In the genomic region with DNA sequence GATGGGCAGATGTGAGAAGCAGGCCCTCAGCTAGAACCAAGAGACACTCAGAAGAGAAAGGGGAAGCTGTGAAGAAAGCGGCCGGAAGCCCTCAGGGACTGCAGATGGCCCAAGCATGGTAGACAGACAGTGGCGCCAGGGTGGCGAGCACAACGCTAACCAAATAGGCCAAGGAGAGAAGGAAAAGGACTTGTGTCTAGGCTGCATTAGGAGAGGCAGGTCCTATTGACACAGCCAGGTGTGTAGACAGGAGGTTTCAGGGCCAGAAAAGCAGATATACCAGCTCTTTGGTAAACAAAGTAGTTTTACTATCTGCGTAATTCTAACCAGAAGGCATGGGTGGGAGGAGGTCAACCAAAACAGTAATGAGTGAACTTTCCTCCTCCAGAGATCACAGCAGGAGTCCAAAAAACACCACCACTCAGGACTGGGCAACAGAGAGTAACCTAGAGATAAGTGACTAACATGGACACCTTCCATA, we compare ENCODE assay signal across 16 cellular contexts. TPM values are rescaled to one million over a fixed set of nuclear protein-coding genes. Genes with fewer than 3 reads are reported as not detected.
DNase-seq lines count a peak whose midpoint lies in the region; ATAC-seq, FAIRE-seq and TF ChIP-seq lines count a peak whose summit lies in the region.
"Had no signal": no experiment of that assay in that cellular context is flagged by ENCODE, and none has a peak within 500 bp of the region (broad histone marks: within the 10 kb centered on the region; RNA-seq: fewer than 3 reads in every experiment).

No MANE protein-coding gene starts in this region.

- peak; percentile 68 to 84 (median 80) for ATAC-seq in pancreas
- ATAC-seq in stimulated activated effector memory CD8-positive, alpha-beta T cell treated with anti-CD3 and anti-CD28 coated beads, Interleukin-12 subunit alpha, Interleukin-12 subunit beta, amount 100 ng/mL, for 72 hours = no peak
- ATAC-seq: activated T-cell treated with anti-CD3 and anti-CD28 coated beads, Interleukin-2, amount 50 U/mL, for 4 hours had no signal

- H3K27ac ChIP-seq in pancreas = peak overlapping the region in 2 of 4 donors; percentile 1 to 51
- no peak overlapping the region for H3K27ac ChIP-seq in smooth muscle cell (ENCODE audit: low read depth)
- H3K27ac ChIP-seq: coronary artery, skin epidermis had no signal

- H3K9me3 ChIP-seq in pancreas (no peaks in the 10 kb centered on the region), smooth muscle cell (replicated peaks; ENCODE audit: low read depth) (no peaks in the 10 kb centered on the region)
- H3K9me3 ChIP-seq: MG63, thoracic aorta had no signal

- no peaks in the 10 kb centered on the region for H3F3A ChIP-seq in smooth muscle cell (ENCODE audit: low read depth)

- H3K4me1 Mint-ChIP-seq in dendritic cell treated with granulocyte-macrophage colony-stimulating factor and Interleukin-4, amounts not matched to agents 40 ng/mL and 50 ng/mL, for 4 days (ENCODE audit: low read depth) = peaks cover 11% of the 10 kb centered on the region
- H3K4me1 Mint-ChIP-seq in stimulated activated effector memory CD8-positive, alpha-beta T cell treated with anti-CD3 and anti-CD28 coated beads, Interleukin-12 subunit alpha, Interleukin-12 subunit beta, amount 100 ng/mL, for 72 hours = peaks cover 8% of the 10 kb centered on the region

- H3K4me3 ChIP-seq in NB4 (ENCODE audit: low read depth, low read length) (no peak overlapping the region), pancreas (no peak overlapping the region), smooth muscle cell (no peak overlapping the region)
- H3K4me3 ChIP-seq: coronary artery, MG63, skin epidermis, thoracic aorta had no signal

- no peak for FAIRE-seq in pancreas (lab: Jason Lieb, UNC)

- no peaks in the 10 kb centered on the region for H3K27me3 ChIP-seq in pancreas
- peaks cover 8% of the 10 kb centered on the region for H3K27me3 ChIP-seq in smooth muscle cell (ENCODE audit: low read depth)
- H3K27me3 ChIP-seq: MG63 had no signal

- no peaks in the 10 kb centered on the region for H3K79me2 ChIP-seq in smooth muscle cell (ENCODE audit: low read depth)

- peaks cover 2% of the 10 kb centered on the region for H3K9me3 Mint-ChIP-seq in dendritic cell treated with granulocyte-macrophage colony-stimulating factor and Interleukin-4, amounts not matched to agents 40 ng/mL and 50 ng/mL, for 4 days
- no peaks in the 10 kb centered on the region for H3K9me3 Mint-ChIP-seq in stimulated activated effector memory CD8-positive, alpha-beta T cell treated with anti-CD3 and anti-CD28 coated beads, Interleukin-12 subunit alpha, Interleukin-12 subunit beta, amount 100 ng/mL, for 72 hours
- H3K9me3 Mint-ChIP-seq: activated T-cell treated with anti-CD3 and anti-CD28 coated beads, Interleukin-2, amount 50 U/mL, for 4 hours had no signal

- H3K27ac Mint-ChIP-seq in dendritic cell treated with granulocyte-macrophage colony-stimulating factor and Interleukin-4, amounts not matched to agents 40 ng/mL and 50 ng/mL, for 4 days = peak overlapping the region; percentile 70
- no peak overlapping the region for H3K27ac Mint-ChIP-seq in stimulated activated effector memory CD8-positive, alpha-beta T cell treated with anti-CD3 and anti-CD28 coated beads, Interleukin-12 subunit alpha, Interleukin-12 subunit beta, amount 100 ng/mL, for 72 hours

- H4K20me1 ChIP-seq in smooth muscle cell (ENCODE audit: low read depth) = no peaks in the 10 kb centered on the region

- H3K4me1 ChIP-seq in pancreas = peaks cover 22 to 45% (median 40%) of the 10 kb centered on the region in 3 donors
- H3K4me1 ChIP-seq in smooth muscle cell (ENCODE audit: low read depth) = no peaks in the 10 kb centered on the region

- no peak for TF ChIP-seq POLR2A in NB4 (IDR thresholded peaks at IDR 0.05; ENCODE audit: extremely low read depth, insufficient read length)

- H3K4me2 ChIP-seq in smooth muscle cell = no peak overlapping the region

- H3K36me3 ChIP-seq in pancreas = no peaks in the 10 kb centered on the region
- no peaks in the 10 kb centered on the region for H3K36me3 ChIP-seq in smooth muscle cell (ENCODE audit: low read depth)
- H3K36me3 ChIP-seq: MG63 had no signal

- intact Hi-C loops in dendritic cell treated with granulocyte-macrophage colony-stimulating factor and Interleukin-4, amounts not matched to agents 40 ng/mL and 50 ng/mL, for 4 days (cut with micrococcal nuclease) = no loop called here
- intact Hi-C loops in pancreas (cut with DNase I) = no loop called here

- H3K9ac ChIP-seq in smooth muscle cell (ENCODE audit: low read depth) = no peak overlapping the region

- H3K4me3 Mint-ChIP-seq in dendritic cell treated with granulocyte-macrophage colony-stimulating factor and Interleukin-4, amounts not matched to agents 40 ng/mL and 50 ng/mL, for 4 days = no peak overlapping the region
- H3K4me3 Mint-ChIP-seq in stimulated activated effector memory CD8-positive, alpha-beta T cell treated with anti-CD3 and anti-CD28 coated beads, Interleukin-12 subunit alpha, Interleukin-12 subunit beta, amount 100 ng/mL, for 72 hours = no peak overlapping the region
- H3K4me3 Mint-ChIP-seq: activated T-cell treated with anti-CD3 and anti-CD28 coated beads, Interleukin-2, amount 50 U/mL, for 4 hours had no signal

- no peaks in the 10 kb centered on the region for H3K27me3 Mint-ChIP-seq in dendritic cell treated with granulocyte-macrophage colony-stimulating factor and Interleukin-4, amounts not matched to agents 40 ng/mL and 50 ng/mL, for 4 days

- TF ChIP-seq CTCF in NB4 (IDR thresholded peaks at IDR 0.05; ENCODE audit: low read depth, low read length) (no peak), pancreas (IDR thresholded peaks at IDR 0.05) (no peak), smooth muscle cell (IDR thresholded peaks at IDR 0.05; ENCODE audit: borderline replicate concordance, insufficient read depth, poor library complexity, severe bottlenecking) (no peak)

- 44 to 48% methylated on average over 6 of the region's 6 CpGs for WGBS in pancreas, 2 donors
- 91% methylated on average over 6 of the region's 6 CpGs for WGBS in smooth muscle cell (ENCODE audit: low lambda C conversion rate)

- DNase-seq in GF-D8 (lab: John Stamatoyannopoulos, UW) (peak; percentile 87), NB4 (ENCODE audit: low read depth) (peak; percentile 37), pancreas (peak in 3 of 6 donors; percentile 28 to 29 (median 29)), smooth muscle cell (lab: John Stamatoyannopoulos, UW; ENCODE audit: unreplicated experiment) (no peak), SKM-1 (lab: John Stamatoyannopoulos, UW; ENCODE audit: unreplicated experiment) (no peak)
- no peak for DNase-seq in activated naive CD4-positive, alpha-beta T cell treated with Interleukin-2 at 50 U/mL for 16 hours
- DNase-seq in stimulated activated effector memory CD8-positive, alpha-beta T cell treated with anti-CD3 and anti-CD28 coated beads, Interleukin-12 subunit alpha, Interleukin-12 subunit beta, amount 100 ng/mL, for 72 hours (ENCODE audit: low spot score in 2 of 2) = no peak
- DNase-seq: activated T-cell treated with anti-CD3 and anti-CD28 coated beads, Interleukin-2, amount 50 U/mL, for 4 hours; Calu3; MG63; NCI-H524 treated with DMSO at 0.1 percent for 48 hours; SW 1271 had no signal

- H3K36me3 Mint-ChIP-seq in dendritic cell treated with granulocyte-macrophage colony-stimulating factor and Interleukin-4, amounts not matched to agents 40 ng/mL and 50 ng/mL, for 4 days (ENCODE audit: low read depth) = peaks cover 72% of the 10 kb centered on the region
- H3K36me3 Mint-ChIP-seq in stimulated activated effector memory CD8-positive, alpha-beta T cell treated with anti-CD3 and anti-CD28 coated beads, Interleukin-12 subunit alpha, Interleukin-12 subunit beta, amount 100 ng/mL, for 72 hours = peaks cover 39% of the 10 kb centered on the region

- H2AFZ ChIP-seq in smooth muscle cell (ENCODE audit: low read depth) = no peak overlapping the region

RNA-seq across cellular contexts. Expression of a gene that starts 15.8 kb away (rescaled TPM):
- total RNA-seq in pancreas (10 to 100 TPM; 23.7 to 37.9 (median 27.6) TPM), smooth muscle cell (6.4 and 8.2 TPM in 2 replicates)
- polyA plus RNA-seq in pancreas (10 to 100 TPM; 10.7 to 12.9 TPM), smooth muscle cell (1.6 and 8.9 TPM in 2 replicates)

Comparison
In these comparisons a context has a peak if more than half of its experiments do, and no peak if none do; other contexts are left out.
1. DNase-seq: peak in GF-D8 (single experiment) and NB4 (single experiment); none in activated naive CD4-positive, alpha-beta T cell treated with Interleukin-2 at 50 U/mL for 16 hours (single experiment), smooth muscle cell (single experiment), SKM-1 (single experiment) and stimulated activated effector memory CD8-positive, alpha-beta T cell treated with anti-CD3 and anti-CD28 coated beads, Interleukin-12 subunit alpha, Interleukin-12 subunit beta, amount 100 ng/mL, for 72 hours (0 of 2).